Comparison of ENCODE assay signal across 20 cellular contexts in genomic region chr3:106121491-106122289, GRCh38.
"Had no signal": no experiment of that assay in that cellular context is flagged by ENCODE, and none has a peak within 500 bp of the region (broad histone marks: within the 10 kb centered on the region; RNA-seq: fewer than 3 reads in every experiment).

No MANE protein-coding gene starts in this region.

- ATAC-seq: activated T-cell treated with anti-CD3 and anti-CD28 coated beads, Interleukin-2, amount 50 U/mL, for 72 hours; left lobe of liver; mucosa of descending colon; naive thymus-derived CD4-positive, alpha-beta T cell; stimulated activated effector memory CD8-positive, alpha-beta T cell treated with anti-CD3 and anti-CD28 coated beads, Interleukin-12 subunit alpha, Interleukin-12 subunit beta, amount 100 ng/mL, for 72 hours had no signal

- H3K36me3 Mint-ChIP-seq: stimulated activated effector memory CD8-positive, alpha-beta T cell treated with anti-CD3 and anti-CD28 coated beads, Interleukin-12 subunit alpha, Interleukin-12 subunit beta, amount 100 ng/mL, for 72 hours had no signal

- H3K27me3 Mint-ChIP-seq: activated CD4-positive, alpha-beta T cell treated with anti-CD3 and anti-CD28 coated beads, Interleukin-2, amount 10 ng/mL, durations not matched to agents 24 days and 14 days; activated naive CD8-positive, alpha-beta T cell treated with anti-CD3 and anti-CD28 coated beads for 36 hours; dendritic cell treated with granulocyte-macrophage colony-stimulating factor and Interleukin-4, amounts not matched to agents 40 ng/mL and 50 ng/mL, for 4 days had no signal

- H3K4me3 ChIP-seq: mucosa of descending colon, tibial artery, vagina had no signal

- FAIRE-seq: keratinocyte had no signal

- H3K4me3 Mint-ChIP-seq: activated CD4-positive, alpha-beta T cell treated with anti-CD3 and anti-CD28 coated beads, Interleukin-2, amount 10 ng/mL, durations not matched to agents 24 days and 14 days; activated naive CD8-positive, alpha-beta T cell treated with anti-CD3 and anti-CD28 coated beads for 36 hours; dendritic cell treated with granulocyte-macrophage colony-stimulating factor and Interleukin-4, amounts not matched to agents 40 ng/mL and 50 ng/mL, for 4 days; naive thymus-derived CD4-positive, alpha-beta T cell; stimulated activated effector memory CD8-positive, alpha-beta T cell treated with anti-CD3 and anti-CD28 coated beads, Interleukin-12 subunit alpha, Interleukin-12 subunit beta, amount 100 ng/mL, for 72 hours had no signal

- H3K27ac ChIP-seq: brain microvascular endothelial cell, tibial artery, vagina had no signal

- H3K36me3 ChIP-seq: brain microvascular endothelial cell, tibial artery, vagina had no signal

- H3K9me3 ChIP-seq: mucosa of descending colon, tibial artery, vagina had no signal

- H3K27me3 ChIP-seq: brain microvascular endothelial cell, tibial artery, vagina had no signal

- H3K27ac Mint-ChIP-seq: activated CD4-positive, alpha-beta T cell treated with anti-CD3 and anti-CD28 coated beads, Interleukin-2, amount 10 ng/mL, durations not matched to agents 24 days and 14 days; activated naive CD8-positive, alpha-beta T cell treated with anti-CD3 and anti-CD28 coated beads for 36 hours; activated T-cell treated with anti-CD3 and anti-CD28 coated beads, Interleukin-2, amount 50 U/mL, for 72 hours; dendritic cell treated with granulocyte-macrophage colony-stimulating factor and Interleukin-4, amounts not matched to agents 40 ng/mL and 50 ng/mL, for 4 days; naive thymus-derived CD4-positive, alpha-beta T cell had no signal

- H3K9me3 Mint-ChIP-seq: activated naive CD8-positive, alpha-beta T cell treated with anti-CD3 and anti-CD28 coated beads for 36 hours; activated T-cell treated with anti-CD3 and anti-CD28 coated beads, Interleukin-2, amount 50 U/mL, for 72 hours; dendritic cell treated with granulocyte-macrophage colony-stimulating factor and Interleukin-4, amounts not matched to agents 40 ng/mL and 50 ng/mL, for 4 days had no signal

- DNase-seq: activated CD4-positive, alpha-beta T cell treated with anti-CD3 and anti-CD28 coated beads, Interleukin-2, amount 10 ng/mL, durations not matched to agents 24 days and 14 days; activated CD4-positive, CD25-positive, alpha-beta regulatory T cell; activated CD8-positive, alpha-beta memory T cell treated with anti-CD3 and anti-CD28 coated beads, Interleukin-2, amount 50 U/mL, for 48 hours; activated gamma-delta T cell; activated naive CD8-positive, alpha-beta T cell treated with anti-CD3 and anti-CD28 coated beads for 36 hours; activated T-cell treated with anti-CD3 and anti-CD28 coated beads, Interleukin-2, amount 50 U/mL, for 72 hours; anterior cingulate cortex; brain microvascular endothelial cell; cerebellar nuclear complex; hippocampal formation; mammary epithelial cell; mucosa of descending colon; naive thymus-derived CD4-positive, alpha-beta T cell; retina; tibial artery had no signal
